8 cellular contexts compared by ENCODE assay signal in the genomic region with DNA sequence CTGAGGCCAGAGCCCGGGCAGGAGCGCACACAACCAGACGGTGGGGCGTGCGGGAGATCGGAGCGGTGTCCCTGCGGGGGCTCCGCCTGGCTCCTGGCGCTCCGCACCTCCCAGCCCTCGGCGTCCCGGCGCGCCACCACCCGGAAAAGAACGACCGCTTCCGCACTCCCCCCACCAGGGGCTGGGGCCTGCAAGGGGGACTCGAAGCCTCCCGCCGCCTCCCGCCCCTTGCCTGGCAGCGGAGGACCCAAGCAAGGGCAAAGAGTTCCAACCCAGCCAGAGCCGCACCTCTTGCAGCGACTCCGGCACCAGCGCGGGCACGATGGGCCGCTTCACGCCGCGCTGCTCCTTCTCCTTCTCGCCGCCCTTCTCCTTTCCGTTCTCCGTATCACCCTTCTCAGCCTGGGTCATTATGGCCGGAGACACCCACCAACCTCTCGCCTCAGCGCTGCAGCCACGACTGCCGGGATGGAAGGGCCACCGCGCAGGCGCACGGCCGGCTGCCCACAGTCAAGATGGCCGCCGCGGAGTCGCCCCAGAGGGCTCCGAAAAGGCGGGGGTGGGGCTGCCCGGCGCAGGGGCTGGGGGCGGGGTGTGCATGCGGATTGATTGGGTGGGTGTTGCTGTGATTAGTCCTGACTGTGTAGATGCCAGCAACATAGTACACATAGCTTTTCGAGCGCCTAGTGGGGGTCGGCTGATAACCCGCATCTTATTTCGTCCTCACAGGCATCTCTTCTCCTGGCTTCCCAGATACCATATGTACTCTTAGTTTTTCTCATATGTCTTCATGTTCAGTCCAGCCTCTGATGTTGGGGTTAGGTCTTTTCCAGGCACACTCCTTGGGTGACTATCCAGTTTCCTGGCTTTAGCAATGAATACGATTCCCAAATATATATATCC. TPM values are rescaled to one million over a fixed set of nuclear protein-coding genes. Genes with fewer than 3 reads are reported as not detected.
DNase-seq lines count a peak whose midpoint lies in the region; ATAC-seq and TF ChIP-seq lines count a peak whose summit lies in the region.

Gene ACTR8 (minus strand): TSS at position 462 of the 903 bp plus-strand sequence. CDS start 51 bp downstream, at position 411.

- H3K4me3 Mint-ChIP-seq in activated CD4-positive, alpha-beta memory T cell treated with anti-CD3 and anti-CD28 coated beads for 36 hours: peak within 1 kb of the TSS; percentile 89

- intact Hi-C loops in activated CD4-positive, alpha-beta memory T cell treated with anti-CD3 and anti-CD28 coated beads for 36 hours (cut with micrococcal nuclease): loop anchor here (1.0 to 10.0 kb wide), 2 partner anchors 9 to 1347 kb away; partner anchors contain the start of genes NT5DC2, SELENOK and UQCC5
- intact Hi-C loops in lower leg skin (cut with DNase I; ENCODE audit: low total_unique reads): no loop called here

- peak within 1 kb of the TSS; percentile 80 for H3K27ac ChIP-seq in duodenal mucosa (ENCODE audit: low read depth, low read length)

- CTCF ChIA-PET in activated CD4-positive, alpha-beta memory T cell treated with anti-CD3 and anti-CD28 coated beads for 36 hours (lab: Charles Lee): interaction anchor here (0.5 kb wide), 1 partner anchor 174 kb away, joined by 3 read pairs; no protein-coding TSS in a partner anchor

- POLR2A ChIA-PET in activated CD4-positive, alpha-beta memory T cell treated with anti-CD3 and anti-CD28 coated beads for 36 hours (lab: Charles Lee): interaction anchor here (5.0 kb wide), 1 partner anchor 10 kb away, joined by 29 read pairs; the partner anchor contains the start of gene SELENOK

- H3K9me3 ChIP-seq in BE2C (no peaks in the 10 kb centered on the region), duodenal mucosa (ENCODE audit: control insufficient read depth in 1 of 2, low read length in 2 of 2) (no peaks in the 10 kb centered on the region)

- H3K27me3 ChIP-seq in BE2C (no peaks in the 10 kb centered on the region), duodenal mucosa (ENCODE audit: control insufficient read depth in 1 of 2, insufficient read depth in 2 of 2, low read length in 2 of 2) (no peaks in the 10 kb centered on the region)

- 1 to 2% methylated on average over 52 to 65 of the region's 65 CpGs for WGBS in lower leg skin, 2 donors

- peak; percentile 83 for DNase-seq in BE2C
- peak; percentile 23 for DNase-seq in NCI-H774 (lab: John Stamatoyannopoulos, UW)
- peak; percentile 88 for DNase-seq in activated CD4-positive, alpha-beta memory T cell treated with anti-CD3 and anti-CD28 coated beads for 36 hours
- DNase-seq in lower leg skin (ENCODE audit: low spot score in 2 of 2): peak; percentile 65 to 96
- DNase-seq in stimulated activated CD4-positive, alpha-beta T cell treated with anti-CD3 and anti-CD28 coated beads, Interleukin-4, amount 100 ng/mL, for 4 hours: peak; percentile 85 to 86

- peak; percentile 91 for TF ChIP-seq POLR2A in GM19193 (IDR thresholded peaks at IDR 0.05; ENCODE audit: extremely low read depth, insufficient read depth, insufficient read length)
- TF ChIP-seq POLR2A in lower leg skin (IDR thresholded peaks at IDR 0.05): no peak

- no peaks in the 10 kb centered on the region for H3K9me3 Mint-ChIP-seq in activated CD4-positive, alpha-beta memory T cell treated with anti-CD3 and anti-CD28 coated beads for 36 hours

- H3K4me1 Mint-ChIP-seq in activated CD4-positive, alpha-beta memory T cell treated with anti-CD3 and anti-CD28 coated beads for 36 hours (ENCODE audit: low read depth): peaks cover 23% of the 10 kb centered on the region

- ATAC-seq in HG03432 (IDR thresholded peaks at IDR 0.05; ENCODE audit: unreplicated experiment): peak; percentile 94

- H3K36me3 Mint-ChIP-seq in activated CD4-positive, alpha-beta memory T cell treated with anti-CD3 and anti-CD28 coated beads for 36 hours: peaks cover 31% of the 10 kb centered on the region

- peak within 1 kb of the TSS; percentile 75 to 89 for H3K9ac ChIP-seq in duodenal mucosa (ENCODE audit: low read depth in 1 of 2, low read length in 2 of 2)

- H3K4me3 ChIP-seq in BE2C (ENCODE audit: low read depth, low read length): peak within 1 kb of the TSS; percentile 72
- peak within 1 kb of the TSS; percentile 79 to 98 for H3K4me3 ChIP-seq in duodenal mucosa (ENCODE audit: low read depth in 1 of 2, low read length in 2 of 2)
- peak within 1 kb of the TSS; percentile 93 for H3K4me3 ChIP-seq in lower leg skin (ENCODE audit: low read depth, poor library complexity, severe bottlenecking)

- no peaks in the 10 kb centered on the region for H3K27me3 Mint-ChIP-seq in activated CD4-positive, alpha-beta memory T cell treated with anti-CD3 and anti-CD28 coated beads for 36 hours

- H3K27ac Mint-ChIP-seq in activated CD4-positive, alpha-beta memory T cell treated with anti-CD3 and anti-CD28 coated beads for 36 hours: peak within 1 kb of the TSS; percentile 90

- TF ChIP-seq CTCF in BE2C (IDR thresholded peaks at IDR 0.05; ENCODE audit: low read depth, low read length) (no peak), lower leg skin (IDR thresholded peaks at IDR 0.05) (no peak)

- H3K36me3 ChIP-seq in BE2C (peaks cover 9% of the 10 kb centered on the region; the same call in 1 of the 2 replicates), duodenal mucosa (ENCODE audit: control insufficient read depth in 1 of 2, insufficient read depth in 2 of 2, low read length in 2 of 2) (peaks cover 26 to 51% of the 10 kb centered on the region in 2 donors)

- H3K4me1 ChIP-seq in BE2C: 0 out of 2 replicates have a peak, but pooled peaks cover 3% of the 10 kb centered on the region
- H3K4me1 ChIP-seq in duodenal mucosa (ENCODE audit: control insufficient read depth in 1 of 2, insufficient read depth in 2 of 2, low read length in 2 of 2): peaks cover 9 to 13% of the 10 kb centered on the region in 2 donors

RNA-seq across cellular contexts. Expression of gene ACTR8, which starts in this region (rescaled TPM):
- 22.3 TPM for polyA plus RNA-seq in BE2C (2012; ENCODE audit: insufficient read depth, insufficient read length, low read depth)
- total RNA-seq in activated CD4-positive, alpha-beta memory T cell treated with anti-CD3 and anti-CD28 coated beads for 36 hours: 10 to 100 TPM; 32.0 to 33.1 TPM
- 10 to 100 TPM; 12.0 to 22.4 (median 19.2) TPM for total RNA-seq in lower leg skin

Comparison
In these comparisons a context has a peak if more than half of its experiments do, and no peak if none do; other contexts are left out.
1. Peak in every context shown above with its lines: DNase-seq, ATAC-seq, H3K4me3 ChIP-seq and H3K27ac ChIP-seq.
2. DNase-seq: peak in every context shown above with its lines; median percentile 88 in activated CD4-positive, alpha-beta memory T cell treated with anti-CD3 and anti-CD28 coated beads for 36 hours; 86 in stimulated activated CD4-positive, alpha-beta T cell treated with anti-CD3 and anti-CD28 coated beads, Interleukin-4, amount 100 ng/mL, for 4 hours; 83 in BE2C; 80 in lower leg skin; 23 in NCI-H774.